8 cellular contexts compared by ENCODE assay signal in genomic region chr7:47574473-47575328, GRCh38. TPM values are rescaled to one million over a fixed set of nuclear protein-coding genes. Genes with fewer than 3 reads are reported as not detected.
A peak's percentile ranks its signal among the peaks of the same experiment; 100 is the strongest.
DNase-seq lines count a peak whose midpoint lies in the region; ATAC-seq and TF ChIP-seq lines count a peak whose summit lies in the region.

No MANE protein-coding gene starts in this region.

- 40% methylated on average over 11 of the region's 11 CpGs for WGBS in SK-N-SH (ENCODE audit: low lambda C conversion rate)

- no peaks in the 10 kb centered on the region for H3K9me2 ChIP-seq in SK-N-SH

- DNase-seq in SK-N-SH = no peak
- DNase-seq in naive thymus-derived CD4-positive, alpha-beta T cell = no peak
- DNase-seq in LoVo (ENCODE audit: low spot score) = no peak
- no peak for DNase-seq in DMS 273 treated with DMSO at 0.1 percent for 48 hours (lab: John Stamatoyannopoulos, UW)
- DNase-seq in activated CD4-positive, alpha-beta T cell treated with anti-CD3 and anti-CD28 coated beads for 4 hours = no peak
- no peak for DNase-seq in activated CD4-positive, alpha-beta T cell treated with anti-CD3 and anti-CD28 coated beads, Interleukin-2, amount 50 U/mL, for 48 hours

- no peaks in the 10 kb centered on the region for H3K36me3 Mint-ChIP-seq in naive thymus-derived CD4-positive, alpha-beta T cell

- no peak overlapping the region for H3K4me3 Mint-ChIP-seq in naive thymus-derived CD4-positive, alpha-beta T cell

- H3K79me2 ChIP-seq in SK-N-SH (ENCODE audit: insufficient read depth) = peaks cover 84% of the 10 kb centered on the region

- POLR2A ChIA-PET in SK-N-SH (lab: Yijun Ruan, JAX) = no interaction called here
- POLR2A ChIA-PET in naive thymus-derived CD4-positive, alpha-beta T cell (lab: Charles Lee) = no interaction called here

- peaks cover 19 to 22% of the 10 kb centered on the region in 2 experiments for H3K36me3 ChIP-seq in SK-N-SH (replicated peaks in 1 of 2; ENCODE audit: control insufficient read depth in 1 of 2, insufficient read depth in 2 of 2, low read length in 1 of 2)
- H3K36me3 ChIP-seq in naive thymus-derived CD4-positive, alpha-beta T cell (ENCODE audit: control insufficient read depth in 2 of 3, insufficient read depth in 3 of 3, low read length in 3 of 3) = no peaks in the 10 kb centered on the region

- peak overlapping the region in 1 of 2 experiments; percentile 2; a peak in 1 of 4 replicates for H3K4me3 ChIP-seq in SK-N-SH (ENCODE audit: low read depth in 2 of 2, low read length in 1 of 2)
- no peak overlapping the region for H3K4me3 ChIP-seq in naive thymus-derived CD4-positive, alpha-beta T cell (ENCODE audit: low read length)

- H3K9me3 Mint-ChIP-seq in naive thymus-derived CD4-positive, alpha-beta T cell = peaks cover 0 to 2% (median 0%) of the 10 kb centered on the region in 11 donors

- peaks cover 35% of the 10 kb centered on the region for H3F3A ChIP-seq in SK-N-SH (replicated peaks; ENCODE audit: insufficient read depth)

- peak overlapping the region; percentile 57 for H3K4me2 ChIP-seq in SK-N-SH

- peak overlapping the region; percentile 71 to 95; a peak in 3 of 4 replicates for H3K27ac ChIP-seq in SK-N-SH (ENCODE audit: low read depth in 2 of 2, low read length in 1 of 2)
- no peak overlapping the region for H3K27ac ChIP-seq in naive thymus-derived CD4-positive, alpha-beta T cell (ENCODE audit: low read depth, low read length)

- intact Hi-C loops in naive thymus-derived CD4-positive, alpha-beta T cell (cut with micrococcal nuclease) = no loop called here

- no peak overlapping the region for H3K27ac Mint-ChIP-seq in naive thymus-derived CD4-positive, alpha-beta T cell

- H3K9me3 ChIP-seq in SK-N-SH = no peaks in the 10 kb centered on the region
- H3K9me3 ChIP-seq in naive thymus-derived CD4-positive, alpha-beta T cell (ENCODE audit: control insufficient read depth in 2 of 3, low read length in 3 of 3) = no peaks in the 10 kb centered on the region

- peaks cover 2 to 25% (median 17%) of the 10 kb centered on the region in 5 donors for H3K27me3 Mint-ChIP-seq in naive thymus-derived CD4-positive, alpha-beta T cell

- peaks cover 33 to 60% of the 10 kb centered on the region in 2 experiments; a peak in 3 of 4 replicates for H3K4me1 ChIP-seq in SK-N-SH (ENCODE audit: control insufficient read depth in 1 of 2, insufficient read depth in 2 of 2, low read depth in 1 of 2, low read length in 1 of 2)
- H3K4me1 ChIP-seq in naive thymus-derived CD4-positive, alpha-beta T cell (ENCODE audit: control insufficient read depth in 2 of 2, insufficient read depth in 2 of 2, low read length in 2 of 2) = no peaks in the 10 kb centered on the region

- no peak for TF ChIP-seq EP300 in SK-N-SH (IDR thresholded peaks at IDR 0.05; ENCODE audit: borderline replicate concordance in 1 of 2, low read depth in 1 of 2, low read length in 1 of 2)

- no peak for TF ChIP-seq CTCF in SK-N-SH (IDR thresholded peaks at IDR 0.05)

- no peak overlapping the region for H2AFZ ChIP-seq in SK-N-SH (ENCODE audit: low read depth)

- peaks cover 0 to 12% (median 4%) of the 10 kb centered on the region in 7 donors for H3K4me1 Mint-ChIP-seq in naive thymus-derived CD4-positive, alpha-beta T cell

- H4K20me1 ChIP-seq in SK-N-SH (ENCODE audit: insufficient read depth) = no peaks in the 10 kb centered on the region

- H3K9ac ChIP-seq in SK-N-SH = peak overlapping the region; percentile 50; the same call in 1 of the 2 replicates

- ATAC-seq in GM19025 (IDR thresholded peaks at IDR 0.05; ENCODE audit: low read depth, unreplicated experiment) (peak; percentile 67), HG03025 (IDR thresholded peaks at IDR 0.05; ENCODE audit: low FRiP score, unreplicated experiment) (peak; percentile 75)
- ATAC-seq in naive thymus-derived CD4-positive, alpha-beta T cell = peak; percentile 67

- TF ChIP-seq RAD21 in SK-N-SH (IDR thresholded peaks at IDR 0.05; ENCODE audit: low read length) = no peak

- CTCF ChIA-PET in SK-N-SH (lab: Yijun Ruan, JAX) = interaction anchor here (1.0 to 3.0 kb wide), 4 partner anchors 35 to 308 kb away, joined by 3 to 12 read pairs (median 8); no protein-coding TSS in a partner anchor
- CTCF ChIA-PET in naive thymus-derived CD4-positive, alpha-beta T cell (lab: Charles Lee) = no interaction called here

- no peaks in the 10 kb centered on the region for H3K27me3 ChIP-seq in SK-N-SH (ENCODE audit: insufficient read depth)
- H3K27me3 ChIP-seq in naive thymus-derived CD4-positive, alpha-beta T cell (ENCODE audit: control insufficient read depth in 2 of 2, insufficient read depth in 2 of 2, low read length in 2 of 2) = no peaks in the 10 kb centered on the region

TF ChIP-seq in SK-N-SH, 30 proteins besides CTCF, POLR2A, EP300 and RAD21:
- no peak; the same call in 1 of the 2 replicates for TF ChIP-seq FOXJ3 (CRISPR knock-in tag; IDR thresholded peaks at IDR 0.05)
- no peak for TF ChIP-seq TCF12 (IDR thresholded peaks at IDR 0.05)
- no peak for TF ChIP-seq RXRA (IDR thresholded peaks at IDR 0.05; ENCODE audit: borderline replicate concordance, low read depth)
- no peak for TF ChIP-seq MEF2A (IDR thresholded peaks at IDR 0.05; ENCODE audit: borderline replicate concordance, low read depth)
- TF ChIP-seq POLR2AphosphoS5 (IDR thresholded peaks at IDR 0.05; ENCODE audit: low read depth, low read length) = no peak
- no peak for TF ChIP-seq IRF3 (IDR thresholded peaks at IDR 0.05; ENCODE audit: low read depth, low read length)
- no peak for TF ChIP-seq SMC3 (IDR thresholded peaks at IDR 0.05; ENCODE audit: low read depth, low read length)
- TF ChIP-seq EZH2phosphoT487 (IDR thresholded peaks at IDR 0.05; ENCODE audit: borderline replicate concordance, low read depth) = no peak
- TF ChIP-seq ZBTB33 (IDR thresholded peaks at IDR 0.05; ENCODE audit: borderline replicate concordance, low read depth) = no peak
- TF ChIP-seq CHD2 (IDR thresholded peaks at IDR 0.05; ENCODE audit: low read length, partially characterized antibody) = no peak
- no peak for TF ChIP-seq SIN3A (IDR thresholded peaks at IDR 0.05; ENCODE audit: borderline replicate concordance, low read depth, low read length)

RNA-seq across cellular contexts. Expression of gene TNS3, which starts 7.2 kb away (rescaled TPM):
- polyA plus RNA-seq in SK-N-SH (2012; rRNA removed) = 68.8 and 72.3 TPM in 2 replicates
- 48.8 and 60.8 TPM in 2 replicates for polyA plus RNA-seq in SK-N-SH (2012; cell fraction: cytosol; rRNA removed)
- polyA plus RNA-seq in SK-N-SH (2012; cell fraction: nucleus; rRNA removed) = 141 and 170 TPM in 2 replicates
- total RNA-seq in naive thymus-derived CD4-positive, alpha-beta T cell = 10 to 100 TPM in 1 of 5 experiments, 1 to 10 TPM in 3, under 1 TPM in 1; 0.85 to 38.3 (median 2.6) TPM
- not detected for polyA plus RNA-seq in naive thymus-derived CD4-positive, alpha-beta T cell

Comparison
In these comparisons a context has a peak if more than half of its experiments do, and no peak if none do; other contexts are left out.
1. RNA of gene TNS3, which starts 7.2 kb away (polyA plus RNA-seq): 48.8 to 170 TPM in SK-N-SH; not detected in naive thymus-derived CD4-positive, alpha-beta T cell; every median in the first group is over 10 times any median in the second.
2. Peak in every context shown above with its lines, with median percentiles within 50 percentile points of each other: ATAC-seq.